ENCODE assay signal across 18 cellular contexts in the genomic region with DNA sequence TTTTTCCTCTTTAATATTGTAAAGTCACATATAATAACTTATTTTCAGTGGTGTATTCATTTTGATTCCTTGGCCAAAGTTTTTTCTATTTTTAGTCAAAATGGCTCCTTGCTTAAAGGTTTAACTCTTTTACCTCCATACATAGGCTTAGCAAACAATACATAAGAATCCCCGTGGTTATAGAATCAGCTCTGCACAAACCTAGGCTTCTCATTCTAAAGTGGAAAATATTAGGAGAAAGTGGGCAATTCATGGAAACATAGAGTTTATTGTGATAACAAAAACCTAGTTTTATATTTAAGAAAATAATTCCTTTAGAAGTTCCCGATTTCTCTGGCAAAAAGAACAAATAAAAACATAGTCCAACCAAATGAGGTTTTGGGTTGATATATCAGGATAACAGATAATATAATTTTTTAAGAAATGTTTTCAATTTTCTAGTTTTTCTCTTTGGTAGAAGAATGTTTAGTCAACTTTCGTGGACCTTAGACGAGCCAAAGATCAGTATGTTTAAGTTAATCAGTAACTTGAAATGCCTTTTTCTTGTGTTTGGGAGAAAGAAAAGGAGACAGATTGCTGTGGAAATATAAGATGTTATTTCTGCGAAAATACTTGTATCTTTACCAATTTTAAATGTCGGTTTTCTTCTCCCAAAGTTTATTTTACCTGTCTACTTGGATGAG.
A peak's percentile ranks its signal among the peaks of the same experiment; 100 is the strongest.
DNase-seq lines count a peak whose midpoint lies in the region; ATAC-seq, FAIRE-seq and TF ChIP-seq lines count a peak whose summit lies in the region.
"Had no signal": no experiment of that assay in that cellular context is flagged by ENCODE, and none has a peak within 500 bp of the region (broad histone marks: within the 10 kb centered on the region; RNA-seq: fewer than 3 reads in every experiment).

No MANE protein-coding gene starts in this region.

- no peak for TF ChIP-seq RAD21 in IMR-90 (IDR thresholded peaks at IDR 0.05; ENCODE audit: low read length)

- H3F3A ChIP-seq in smooth muscle cell (ENCODE audit: low read depth) = no peaks in the 10 kb centered on the region

- no peaks in the 10 kb centered on the region for H3K27me3 Mint-ChIP-seq in WTC11 (ENCODE audit: low read depth)

- no peak overlapping the region for H3K27ac ChIP-seq in IMR-90 (ENCODE audit: insufficient read depth, low read length)
- H3K27ac ChIP-seq in kidney (ENCODE audit: low read depth in 2 of 2, low read length in 2 of 2) = no peak overlapping the region
- peak overlapping the region; percentile 15 to 64 (median 46) for H3K27ac ChIP-seq in right lobe of liver
- no peak overlapping the region for H3K27ac ChIP-seq in smooth muscle cell (ENCODE audit: low read depth)

- H3K56ac ChIP-seq in IMR-90 (ENCODE audit: extremely low read depth, insufficient read depth, low read length) = no peak overlapping the region

- H2AFZ ChIP-seq in IMR-90 (replicated peaks; ENCODE audit: low read length, poor library complexity) = no peak overlapping the region
- no peak overlapping the region for H2AFZ ChIP-seq in smooth muscle cell (ENCODE audit: low read depth)

- H3K18ac ChIP-seq in IMR-90 (ENCODE audit: low read depth, low read length) = no peak overlapping the region

- no peak overlapping the region for H2AK5ac ChIP-seq in IMR-90 (ENCODE audit: low read depth, low read length)

- H3K9me1 ChIP-seq in IMR-90 (ENCODE audit: insufficient read depth, low read length) = no peaks in the 10 kb centered on the region

- no peak overlapping the region for H2BK15ac ChIP-seq in IMR-90 (ENCODE audit: low read depth, low read length)

- intact Hi-C loops in IMR-90 (cut with micrococcal nuclease) (no loop called here), kidney (cut with DNase I) (no loop called here), right lobe of liver (cut with DNase I) (no loop called here)

- H4K5ac ChIP-seq in IMR-90 (ENCODE audit: low read depth, low read length) = no peak overlapping the region

- in situ Hi-C loops in IMR-90 (cut with MboI; ENCODE audit: low sequenced_read_pairs) = no loop called here

- H2BK5ac ChIP-seq in IMR-90 (ENCODE audit: low read depth, low read length, poor library complexity, severe bottlenecking) = peak overlapping the region; percentile 29

- no peak overlapping the region for H3K27ac Mint-ChIP-seq in WTC11
- H3K27ac Mint-ChIP-seq: CD14-positive monocyte; CD8-positive, alpha-beta T cell; H9 had no signal

- no peak overlapping the region for H2AK9ac ChIP-seq in IMR-90 (replicated peaks; ENCODE audit: low read depth, low read length, poor library complexity)

- no peaks in the 10 kb centered on the region for H3K36me3 Mint-ChIP-seq in WTC11
- H3K36me3 Mint-ChIP-seq: CD14-positive monocyte had no signal

- TF ChIP-seq CTCF in IMR-90 (conservative IDR thresholded peaks at IDR 0.05; ENCODE audit: low read depth, low read length) = no peak
- TF ChIP-seq CTCF in kidney (IDR thresholded peaks at IDR 0.05; ENCODE audit: borderline replicate concordance, extremely low read depth, insufficient read depth) = no peak
- TF ChIP-seq CTCF in right lobe of liver (IDR thresholded peaks at IDR 0.05) = no peak
- TF ChIP-seq CTCF in smooth muscle cell (IDR thresholded peaks at IDR 0.05; ENCODE audit: borderline replicate concordance, insufficient read depth, poor library complexity, severe bottlenecking) = no peak
- TF ChIP-seq CTCF in WTC11 (IDR thresholded peaks at IDR 0.05) = no peak

- no peak overlapping the region for H2BK120ac ChIP-seq in IMR-90 (ENCODE audit: low read depth, low read length)

- H3K4me3 ChIP-seq in IMR-90 (ENCODE audit: insufficient read depth, low read depth, low read length) (no peak overlapping the region), kidney (ENCODE audit: low read length in 2 of 2) (no peak overlapping the region), right lobe of liver (peak overlapping the region in 2 of 3 donors; percentile 20), smooth muscle cell (peak overlapping the region; percentile 17)
- H3K4me3 ChIP-seq: K562 had no signal

- CTCF ChIA-PET in IMR-90 (lab: Yijun Ruan, JAX) = no interaction called here
- CTCF ChIA-PET in WTC11 (lab: Charles Lee) = no interaction called here

- H3K79me1 ChIP-seq in IMR-90 (ENCODE audit: low read depth in 1 of 2, low read length in 2 of 2) = no peaks in the 10 kb centered on the region

- BruUV-seq in IMR-90 (replicated peaks; lab: Mats Ljungman, UMichigan) = no TSS peak

- H3K79me2 ChIP-seq in smooth muscle cell (ENCODE audit: low read depth) = no peaks in the 10 kb centered on the region

- no peak overlapping the region for H3K4me3 Mint-ChIP-seq in WTC11
- H3K4me3 Mint-ChIP-seq: CD14-positive monocyte; CD8-positive, alpha-beta T cell; H9 had no signal

- ATAC-seq in IMR-90 (ENCODE audit: low read depth) (no peak), right lobe of liver (peak; percentile 64 to 85 (median 84)), WTC11 (no peak), GM21381 (IDR thresholded peaks at IDR 0.05; ENCODE audit: unreplicated experiment) (no peak)
- ATAC-seq: CD8-positive, alpha-beta T cell; K562 had no signal

- H4K8ac ChIP-seq in IMR-90 (ENCODE audit: low read depth in 2 of 2, low read length in 2 of 2) = no peak overlapping the region

- no peak overlapping the region for H3K9ac ChIP-seq in IMR-90 (ENCODE audit: low read depth, low read length)
- no peak overlapping the region for H3K9ac ChIP-seq in kidney (ENCODE audit: low read length in 2 of 2)
- H3K9ac ChIP-seq in smooth muscle cell (ENCODE audit: low read depth) = no peak overlapping the region

- dilution Hi-C loops in IMR-90 (cut with HindIII; ENCODE audit: low sequenced_read_pairs, unreplicated experiment) = no loop called here

- H3K36me3 ChIP-seq in IMR-90 (ENCODE audit: control insufficient read depth, insufficient read depth, low read length) = no peaks in the 10 kb centered on the region
- no peaks in the 10 kb centered on the region for H3K36me3 ChIP-seq in kidney (ENCODE audit: control insufficient read depth in 1 of 2, insufficient read depth in 2 of 2, low read length in 2 of 2)
- no peaks in the 10 kb centered on the region for H3K36me3 ChIP-seq in right lobe of liver
- H3K36me3 ChIP-seq in smooth muscle cell (ENCODE audit: low read depth) = no peaks in the 10 kb centered on the region

- H3K4me1 Mint-ChIP-seq in WTC11 = no peaks in the 10 kb centered on the region
- H3K4me1 Mint-ChIP-seq: CD14-positive monocyte, H9 had no signal

- H4K91ac ChIP-seq in IMR-90 (ENCODE audit: insufficient read depth, low read depth, low read length) = no peak overlapping the region

- peak; percentile 89 for FAIRE-seq in kidney (lab: Jason Lieb, UNC)
- FAIRE-seq: GM12892, GM19239, K562 had no signal

- 0 out of 2 replicates have a peak, but pooled peaks cover 9% of the 10 kb centered on the region for H3K9me3 Mint-ChIP-seq in WTC11
- H3K9me3 Mint-ChIP-seq: H9 had no signal

- H3K4me2 ChIP-seq in IMR-90 (ENCODE audit: low read depth, low read length) (no peak overlapping the region), smooth muscle cell (peak overlapping the region; percentile 14)

- H3K23ac ChIP-seq in IMR-90 (ENCODE audit: low read depth, low read length) = no peak overlapping the region

- H3K4me1 ChIP-seq in IMR-90 (ENCODE audit: control insufficient read depth, insufficient read depth, low read length) = no peaks in the 10 kb centered on the region; the same call in 1 of the 2 replicates
- H3K4me1 ChIP-seq in kidney (ENCODE audit: control insufficient read depth in 1 of 2, insufficient read depth in 1 of 2, low read depth in 1 of 2, low read length in 2 of 2) = peaks cover 0 to 5% of the 10 kb centered on the region in 2 donors
- peaks cover 0 to 27% (median 10%) of the 10 kb centered on the region in 4 donors for H3K4me1 ChIP-seq in right lobe of liver
- H3K4me1 ChIP-seq in smooth muscle cell (ENCODE audit: low read depth) = no peaks in the 10 kb centered on the region

- POLR2A ChIA-PET in IMR-90 (lab: Charles Lee; ENCODE audit: unreplicated experiment) (interaction anchor here (0.6 kb wide), 1 partner anchor 203 kb away, joined by 10 read pairs; no protein-coding TSS in a partner anchor), WTC11 (lab: Charles Lee) (no interaction called here)

- H3K9me3 ChIP-seq in IMR-90 (ENCODE audit: control insufficient read depth, insufficient read depth, low read length) = peaks cover 2% of the 10 kb centered on the region
- no peaks in the 10 kb centered on the region for H3K9me3 ChIP-seq in kidney (ENCODE audit: control insufficient read depth in 1 of 2, low read length in 2 of 2)
- no peaks in the 10 kb centered on the region for H3K9me3 ChIP-seq in right lobe of liver
- H3K9me3 ChIP-seq in smooth muscle cell (replicated peaks; ENCODE audit: low read depth) = no peaks in the 10 kb centered on the region

- TF ChIP-seq POLR2A in IMR-90 (IDR thresholded peaks at IDR 0.05; ENCODE audit: low read depth, low read length) (no peak), right lobe of liver (IDR thresholded peaks at IDR 0.05) (no peak)

- WGBS in IMR-90 (ENCODE audit: extremely low coverage in 2 of 2, insufficient read length in 1 of 2), 2 experiments = no CpG with 5 or more reads among the region's 6 CpGs
- WGBS in right lobe of liver (ENCODE audit: insufficient coverage, low coverage, low lambda C conversion rate, missing lambda C conversion rate) = 31% methylated on average over 6 of the region's 6 CpGs
- WGBS in smooth muscle cell (ENCODE audit: low lambda C conversion rate) = 92% methylated on average over 6 of the region's 6 CpGs

- no peaks in the 10 kb centered on the region for H4K20me1 ChIP-seq in IMR-90 (ENCODE audit: insufficient read depth, low read length)
- no peaks in the 10 kb centered on the region for H4K20me1 ChIP-seq in smooth muscle cell (ENCODE audit: low read depth)

- H2BK20ac ChIP-seq in IMR-90 (ENCODE audit: low read depth, low read length) = no peak overlapping the region

- no peak overlapping the region for H3K4ac ChIP-seq in IMR-90 (ENCODE audit: low read depth, low read length)

- H3K14ac ChIP-seq in IMR-90 (replicated peaks; ENCODE audit: low read depth, low read length) = no peak overlapping the region

- no peaks in the 10 kb centered on the region for H3K27me3 ChIP-seq in IMR-90 (ENCODE audit: control insufficient read depth, insufficient read depth, low read length)
- no peaks in the 10 kb centered on the region for H3K27me3 ChIP-seq in right lobe of liver
- H3K27me3 ChIP-seq in smooth muscle cell (ENCODE audit: low read depth) = no peaks in the 10 kb centered on the region

- DNase-seq in IMR-90 (no peak), kidney (no peak), right lobe of liver (no peak), smooth muscle cell (lab: John Stamatoyannopoulos, UW; ENCODE audit: unreplicated experiment) (no peak), HPDE6-E6E7 (ENCODE audit: extremely low spot score) (no peak), WTC11 (ENCODE audit: low spot score) (no peak)
- DNase-seq: CD8-positive, alpha-beta T cell; COR-L47; DMS153; DND-41; GDM1; GOT3; H9 had no signal

TF ChIP-seq in IMR-90, 13 proteins besides CTCF, POLR2A, EP300 and RAD21 (continues in another document):
- TF ChIP-seq RCOR1 (IDR thresholded peaks at IDR 0.05; ENCODE audit: insufficient replicate concordance, low read length) = no peak
- no peak for TF ChIP-seq NFE2L2 (IDR thresholded peaks at IDR 0.05; ENCODE audit: low read depth, low read length)

TF ChIP-seq in WTC11, 78 proteins besides CTCF, POLR2A, EP300 and RAD21 (continues in another document):
- TF ChIP-seq ESRRA (CRISPR knock-in tag; IDR thresholded peaks at IDR 0.05; ENCODE audit: borderline replicate concordance) (no peak), JAZF1 (CRISPR knock-in tag; IDR thresholded peaks at IDR 0.05) (no peak), ZNF423 (CRISPR knock-in tag; IDR thresholded peaks at IDR 0.05) (no peak)

Comparison
In these comparisons a context has a peak if more than half of its experiments do, and no peak if none do; other contexts are left out.
1. ATAC-seq: peak in right lobe of liver (4 of 4); none in IMR-90 (single experiment), WTC11 (single experiment) and GM21381 (single experiment).
2. H3K27ac ChIP-seq: peak in right lobe of liver (3 of 3); none in IMR-90 (single experiment), kidney (0 of 2) and smooth muscle cell (single experiment).
3. H3K4me3 ChIP-seq: peak in right lobe of liver (2 of 3) and smooth muscle cell (single experiment); none in IMR-90 (single experiment) and kidney (0 of 2).